9 cellular contexts compared by ENCODE assay signal in the genomic region with DNA sequence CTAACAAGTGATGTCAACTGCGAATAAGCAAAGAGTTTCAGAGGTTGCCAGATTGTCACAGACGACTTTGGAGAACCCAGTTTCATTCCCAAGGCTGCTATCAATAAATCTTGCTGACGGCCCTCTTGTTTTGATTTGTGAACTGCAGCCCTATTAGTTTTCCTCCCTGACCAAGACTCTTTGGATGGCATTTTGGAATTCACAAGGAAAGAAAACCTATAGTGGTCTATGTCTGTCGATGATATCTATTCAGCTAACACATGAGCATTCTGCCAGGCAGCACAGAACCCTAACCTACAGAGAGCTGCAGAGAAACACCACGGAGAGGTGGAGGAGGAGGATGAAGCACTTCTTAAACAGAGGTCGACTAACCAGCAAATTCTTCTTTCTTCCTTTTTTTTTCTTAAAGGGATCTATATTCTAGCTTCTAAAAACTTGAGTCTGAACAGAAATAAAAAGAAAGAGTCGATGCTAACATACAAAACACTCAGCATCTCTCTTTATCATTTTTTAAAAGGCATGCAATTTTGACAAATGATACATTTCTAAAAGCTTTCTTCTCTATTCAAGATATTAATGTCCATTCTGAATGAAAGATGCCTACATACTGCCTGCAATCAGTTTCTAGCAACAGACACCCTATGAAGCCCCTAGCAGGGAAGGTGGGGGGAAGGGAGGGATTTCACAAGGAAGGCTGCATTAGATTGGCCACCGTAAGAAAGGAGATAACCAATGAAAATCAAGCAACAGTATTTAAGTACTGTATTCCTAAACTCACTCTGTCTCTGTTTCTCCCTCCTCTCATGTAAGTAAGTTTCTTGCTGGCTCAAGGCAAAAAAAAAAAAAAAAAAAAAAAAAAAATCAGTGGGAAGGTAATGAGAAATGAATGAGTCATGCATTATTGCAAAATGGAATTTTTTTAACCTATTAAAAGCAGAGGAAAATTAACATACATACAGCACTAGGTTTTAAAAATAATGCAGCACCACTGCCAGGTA.
DNase-seq lines count a peak whose midpoint lies in the region; ATAC-seq and TF ChIP-seq lines count a peak whose summit lies in the region.
"Had no signal": no experiment of that assay in that cellular context is flagged by ENCODE, and none has a peak within 500 bp of the region (broad histone marks: within the 10 kb centered on the region; RNA-seq: fewer than 3 reads in every experiment).

No MANE protein-coding gene starts in this region.

- H3K27ac ChIP-seq in SJSA1 (peak overlapping the region; percentile 13; the same call in 1 of the 2 replicates), foreskin keratinocyte (no peak overlapping the region)

- H3K27me3 Mint-ChIP-seq in progenitor cell of endocrine pancreas, result no peaks in the 10 kb centered on the region

- H3K4me1 Mint-ChIP-seq in progenitor cell of endocrine pancreas (ENCODE audit: low read depth), result peaks cover 1% of the 10 kb centered on the region
- H3K4me1 Mint-ChIP-seq: IgD-negative memory B cell had no signal

- H3K4me3 Mint-ChIP-seq in progenitor cell of endocrine pancreas (ENCODE audit: low read depth), result no peak overlapping the region
- H3K4me3 Mint-ChIP-seq: IgD-negative memory B cell had no signal

- DNase-seq in GM04503 (ENCODE audit: low read depth) (peak; percentile 52), SJSA1 (ENCODE audit: low read depth in 1 of 2, low spot score in 2 of 2) (peak; percentile 60 to 69), foreskin keratinocyte (peak; percentile 52 to 77), retina (peak; percentile 20), HUDEP-2 (lab: John Stamatoyannopoulos, UW; ENCODE audit: unreplicated experiment in 76 of 76) (no peak), progenitor cell of endocrine pancreas (ENCODE audit: low spot score, unreplicated experiment) (no peak), GM19238 (ENCODE audit: insufficient read length, low spot score) (no peak)
- DNase-seq in activated CD4-positive, alpha-beta T cell treated with anti-CD3 and anti-CD28 coated beads, Interleukin-2, amount 50 U/mL, for 48 hours, result no peak

- H3K36me3 ChIP-seq in SJSA1, result no peaks in the 10 kb centered on the region

- TF ChIP-seq CTCF in foreskin keratinocyte (conservative IDR thresholded peaks at IDR 0.05), result no peak
- no peak for TF ChIP-seq CTCF in progenitor cell of endocrine pancreas (IDR thresholded peaks at IDR 0.05; ENCODE audit: unreplicated experiment)

- peak overlapping the region; percentile 36 for H3K4me3 ChIP-seq in SJSA1

- no peaks in the 10 kb centered on the region for H3K27me3 ChIP-seq in SJSA1 (replicated peaks)
- no peaks in the 10 kb centered on the region for H3K27me3 ChIP-seq in foreskin keratinocyte

- H3K9me3 ChIP-seq in SJSA1 (replicated peaks), result no peaks in the 10 kb centered on the region

- no peaks in the 10 kb centered on the region for H3K9me3 Mint-ChIP-seq in progenitor cell of endocrine pancreas (ENCODE audit: low read depth)
- H3K9me3 Mint-ChIP-seq: IgD-negative memory B cell had no signal

- no peaks in the 10 kb centered on the region for H3K36me3 Mint-ChIP-seq in progenitor cell of endocrine pancreas (ENCODE audit: insufficient read depth)
- H3K36me3 Mint-ChIP-seq: IgD-negative memory B cell had no signal

- no peak overlapping the region for H3K27ac Mint-ChIP-seq in progenitor cell of endocrine pancreas

- ATAC-seq in foreskin keratinocyte, result peak; percentile 74

- peaks cover 11% of the 10 kb centered on the region; the same call in 1 of the 2 replicates for H3K4me1 ChIP-seq in SJSA1 (replicated peaks)
- peaks cover 8% of the 10 kb centered on the region for H3K4me1 ChIP-seq in foreskin keratinocyte

Comparison
In these comparisons a context has a peak if more than half of its experiments do, and no peak if none do; other contexts are left out.
1. DNase-seq: peak in GM04503 (single experiment), SJSA1 (2 of 2), foreskin keratinocyte (2 of 2) and retina (single experiment); none in HUDEP-2 (0 of 76), activated CD4-positive, alpha-beta T cell treated with anti-CD3 and anti-CD28 coated beads, Interleukin-2, amount 50 U/mL, for 48 hours (0 of 2), progenitor cell of endocrine pancreas (single experiment) and GM19238 (single experiment).